ENCODE assay signal across 17 cellular contexts in genomic region chr16:29908719-29909220, GRCh38. TPM values are rescaled to one million over a fixed set of nuclear protein-coding genes. Genes with fewer than 3 reads are reported as not detected.
DNase-seq lines count a peak whose midpoint lies in the region; ATAC-seq, FAIRE-seq and TF ChIP-seq lines count a peak whose summit lies in the region.
"Had no signal": no experiment of that assay in that cellular context is flagged by ENCODE, and none has a peak within 500 bp of the region (broad histone marks: within the 10 kb centered on the region; RNA-seq: fewer than 3 reads in every experiment).

No MANE protein-coding gene starts in this region.

- ATAC-seq in K562 (no peak), HG02870 (IDR thresholded peaks at IDR 0.05; ENCODE audit: unreplicated experiment) (no peak)
- ATAC-seq: SK-N-SH treated with all-trans-retinoic acid at 6 μM for 48 hours, T-cell had no signal

- H4K20me1 ChIP-seq in K562 (replicated peaks; ENCODE audit: control insufficient read depth, insufficient read depth, low read length) = no peaks in the 10 kb centered on the region

- H3K9ac ChIP-seq in K562 (ENCODE audit: insufficient read depth in 1 of 2, low read depth in 2 of 2, low read length in 2 of 2) = no peak overlapping the region
- H3K9ac ChIP-seq: KMS-11 had no signal

- peaks cover 12% of the 10 kb centered on the region for H3K4me1 Mint-ChIP-seq in Calu3 (ENCODE audit: low read depth, unreplicated experiment)

- in situ Hi-C loops in K562 (cut with MboI) = no loop called here

- peaks cover 86% of the 10 kb centered on the region for H3K36me3 Mint-ChIP-seq in Calu3 (ENCODE audit: insufficient read depth, unreplicated experiment)

- no peak overlapping the region for H3K27ac Mint-ChIP-seq in Calu3 (ENCODE audit: unreplicated experiment)
- H3K27ac Mint-ChIP-seq: T-cell had no signal

- no peak for TF ChIP-seq CTCF in Calu3 (IDR thresholded peaks at IDR 0.05; ENCODE audit: unreplicated experiment)
- TF ChIP-seq CTCF in K562 (IDR thresholded peaks at IDR 0.05 in 2 of 3, conservative IDR thresholded peaks at IDR 0.05 in 1 of 3; ENCODE audit: insufficient read depth in 2 of 3, low read depth in 1 of 3, low read length in 3 of 3) = no peak

- intact Hi-C loops in Calu3 (cut with micrococcal nuclease; ENCODE audit: unreplicated experiment) (loop anchor here (10.0 kb wide), 1 partner anchor 84 kb away; the partner anchor contains the start of gene MVP), K562 (cut with micrococcal nuclease) (no loop called here)

- 24% methylated on average over 2 of the region's 2 CpGs for WGBS in K562 (ENCODE audit: insufficient coverage, low coverage, missing lambda C conversion rate)

- no peaks in the 10 kb centered on the region for H3K9me1 ChIP-seq in K562 (ENCODE audit: control insufficient read depth, insufficient read depth, low read length)

- BruUV-seq in Calu3 (replicated peaks; lab: Mats Ljungman, UMichigan) (TSS peak; percentile 9), K562 (replicated peaks; lab: Mats Ljungman, UMichigan) (no TSS peak)

- H3K36me3 ChIP-seq in K562 (ENCODE audit: control insufficient read depth, insufficient read depth, low read length) = no peaks in the 10 kb centered on the region

- H3K9me3 ChIP-seq in K562 (replicated peaks; ENCODE audit: control insufficient read depth, insufficient read depth, low read depth, low read length) = no peaks in the 10 kb centered on the region

- no peaks in the 10 kb centered on the region for H3K9me3 Mint-ChIP-seq in Calu3 (ENCODE audit: low read depth, unreplicated experiment)
- H3K9me3 Mint-ChIP-seq: HFFc6, T-cell had no signal

- no peak for TF ChIP-seq RAD21 in K562 (CRISPR knock-in tag; conservative IDR thresholded peaks at IDR 0.05 in 1 of 2, IDR thresholded peaks at IDR 0.05 in 1 of 2)

- H3K27ac ChIP-seq in K562 (ENCODE audit: extremely low read depth, low read depth, low read length) = no peak overlapping the region
- H3K27ac ChIP-seq: C4-2B, KMS-11 had no signal

- H3K4me3 Mint-ChIP-seq in Calu3 (ENCODE audit: low read depth, unreplicated experiment) = no peak overlapping the region
- H3K4me3 Mint-ChIP-seq: HFFc6, T-cell had no signal

- H3K27me3 ChIP-seq in K562 (ENCODE audit: control insufficient read depth in 2 of 2, insufficient read depth in 2 of 2, low read length in 2 of 2) = 0 out of 5 replicates have a peak, but pooled peaks cover 0 to under 1% of the 10 kb centered on the region in 2 experiments

- H3K79me2 ChIP-seq in K562 (ENCODE audit: control insufficient read depth, insufficient read depth, low read length) = no peaks in the 10 kb centered on the region

- DNase-seq in Calu3 (no peak), K562 (ENCODE audit: extremely low read depth in 1 of 4, low spot score in 3 of 4) (no peak), T-helper 9 cell (no peak)
- DNase-seq: ACHN, DND-41, HFFc6, NCI-H1417, NCI-H187, NCI-H2107, NCI-H2227 treated with DMSO at 0.1 percent for 48 hours, NCI-H524, RPMI8226, T-cell had no signal

- CTCF ChIA-PET in Calu3 (lab: Charles Lee) (interaction anchor here (0.7 kb wide), 1 partner anchor 12 kb away, joined by 3 read pairs; no protein-coding TSS in a partner anchor), K562 (lab: Yijun Ruan, JAX; ENCODE audit: low intra/inter-chr PET ratio) (no interaction called here)

- no peak overlapping the region for H3K4me3 ChIP-seq in K562

- H3K4me2 ChIP-seq in K562 (ENCODE audit: insufficient read depth, low read length) = no peak overlapping the region
- H3K4me2 ChIP-seq: KMS-11 had no signal

- H3K27me3 Mint-ChIP-seq in Calu3 (ENCODE audit: unreplicated experiment) = no peaks in the 10 kb centered on the region
- H3K27me3 Mint-ChIP-seq: T-cell had no signal

- no peak for TF ChIP-seq POLR2A in K562 (conservative IDR thresholded peaks at IDR 0.05)

- POLR2A ChIA-PET in K562 (lab: Yijun Ruan, JAX) = interaction anchor here (0.6 to 0.8 kb wide), 3 partner anchors 114 to 998 kb away, joined by 3 to 4 read pairs (median 3); partner anchors contain the start of gene C16orf92

- peaks cover 0 to 19% of the 10 kb centered on the region in 2 experiments; a peak in 2 of 5 replicates for H3K4me1 ChIP-seq in K562 (replicated peaks in 1 of 2; ENCODE audit: control insufficient read depth in 2 of 2, insufficient read depth in 2 of 2, low read length in 2 of 2)

- TF ChIP-seq EP300 in K562 (IDR thresholded peaks at IDR 0.05; ENCODE audit: low read length) = no peak

- no peak overlapping the region for H2AFZ ChIP-seq in K562 (ENCODE audit: low read depth, low read length)

- FAIRE-seq in K562 (lab: Jason Lieb, UNC) = no peak

RNA-seq across cellular contexts. Expression of gene ASPHD1, which starts 8.5 kb away (rescaled TPM):
- total RNA-seq in Calu3 (2022) (54.1 and 64.1 TPM in 2 replicates), K562 (2014; rRNA removed) (not detected in 2 replicates), K562 (2014; rRNA removed; fragmentation: Illumina TruSeq; extraction: Trizol) (not detected in 2 replicates), K562 (2015; rRNA removed; fragmentation: Illumina TruSeq; extraction: Trizol) (not detected in 2 replicates), K562 (2021) (0.18 and 0.22 TPM in 2 replicates)
- total RNA-seq in K562 (2011; cell fraction: chromatin; rRNA removed; ENCODE audit: low replicate concordance) = not detected in 2 replicates
- 0.33 TPM in 1 of 2 replicates, not detected in the other for total RNA-seq in K562 (2011; cell fraction: nucleolus; rRNA removed)
- 0.29 TPM in 1 of 2 replicates, not detected in the other for total RNA-seq in K562 (2011; cell fraction: nucleoplasm; rRNA removed)
- polyA plus RNA-seq in K562 (2011; rRNA removed) (0.07 and 0.25 TPM in 2 replicates), K562 (2014; fragmentation: Illumina TruSeq; extraction: Trizol) (0.29 TPM in 1 of 2 replicates, not detected in the other), K562 (2014; fragmentation: Nextera tagmentation; extraction: Ambion mirVana) (under 1 TPM in 1 of 2 experiments, not detected in 1; 0.03 TPM), K562 (2014; rRNA removed) (0.32 and 0.70 TPM in 2 replicates)
- polyA plus RNA-seq in K562 (2011; cell fraction: cytosol; rRNA removed) = 0.92 TPM in 1 of 2 replicates, not detected in the other
- polyA plus RNA-seq in K562 (2011; cell fraction: nucleus; rRNA removed) = 0.15 and 0.64 TPM in 2 replicates
- 0.21 and 0.29 TPM in 2 replicates for polyA plus RNA-seq in K562 (2012)
- not detected in 2 replicates for polyA minus RNA-seq in K562 (2011; rRNA and poly(A)+ RNA removed)
- not detected in 2 replicates for polyA minus RNA-seq in K562 (2011; cell fraction: cytosol; rRNA and poly(A)+ RNA removed)
- not detected in 2 replicates for polyA minus RNA-seq in K562 (2011; cell fraction: nucleus; rRNA and poly(A)+ RNA removed)
- total RNA-seq: T-cell had no signal

RNA-seq across cellular contexts. Expression of gene SEZ6L2, which starts 9.4 kb away (rescaled TPM):
- total RNA-seq in Calu3 (2022) = 68.9 and 92.1 TPM in 2 replicates
- total RNA-seq in K562 (2011; cell fraction: chromatin; rRNA removed; ENCODE audit: low replicate concordance) = 0.65 TPM in 1 of 2 replicates, not detected in the other
- total RNA-seq in K562 (2011; cell fraction: nucleolus; rRNA removed) = 0.92 and 1.3 TPM in 2 replicates
- total RNA-seq in K562 (2011; cell fraction: nucleoplasm; rRNA removed) = 0.44 and 0.61 TPM in 2 replicates
- total RNA-seq in K562 (2014; rRNA removed) = 1.3 and 1.6 TPM in 2 replicates
- 0.29 and 0.40 TPM in 2 replicates for total RNA-seq in K562 (2014; rRNA removed; fragmentation: Illumina TruSeq; extraction: Trizol)
- total RNA-seq in K562 (2015; rRNA removed; fragmentation: Illumina TruSeq; extraction: Trizol) = 0.72 TPM in 2 replicates
- total RNA-seq in K562 (2021) = 2.1 TPM in 2 replicates
- polyA plus RNA-seq in K562 (2011; rRNA removed) = 0.36 and 1.6 TPM in 2 replicates
- 0.66 and 1.7 TPM in 2 replicates for polyA plus RNA-seq in K562 (2011; cell fraction: cytosol; rRNA removed)
- polyA plus RNA-seq in K562 (2011; cell fraction: nucleus; rRNA removed) = 0.94 and 1.0 TPM in 2 replicates
- polyA plus RNA-seq in K562 (2012) = 1.2 TPM in 2 replicates
- 1.2 and 1.7 TPM in 2 replicates for polyA plus RNA-seq in K562 (2014; fragmentation: Illumina TruSeq; extraction: Trizol)
- polyA plus RNA-seq in K562 (2014; fragmentation: Nextera tagmentation; extraction: Ambion mirVana) = under 1 TPM; 0.10 to 0.22 TPM
- polyA plus RNA-seq in K562 (2014; rRNA removed) = 1.3 TPM in 2 replicates
- polyA minus RNA-seq in K562 (2011; rRNA and poly(A)+ RNA removed) = 0.14 and 0.18 TPM in 2 replicates
- polyA minus RNA-seq in K562 (2011; cell fraction: cytosol; rRNA and poly(A)+ RNA removed) = 0.86 and 1.4 TPM in 2 replicates
- 0.13 and 0.89 TPM in 2 replicates for polyA minus RNA-seq in K562 (2011; cell fraction: nucleus; rRNA and poly(A)+ RNA removed)

RNA-seq across cellular contexts. Expression of gene KCTD13, which starts 17.3 kb away (rescaled TPM):
- total RNA-seq in Calu3 (2022) (52.8 and 55.8 TPM in 2 replicates), K562 (2014; rRNA removed) (9.8 and 10.6 TPM in 2 replicates), K562 (2014; rRNA removed; fragmentation: Illumina TruSeq; extraction: Trizol) (5.2 and 6.7 TPM in 2 replicates), K562 (2015; rRNA removed; fragmentation: Illumina TruSeq; extraction: Trizol) (7.1 and 8.4 TPM in 2 replicates), K562 (2021) (18.5 and 20.6 TPM in 2 replicates)
- total RNA-seq in K562 (2011; cell fraction: chromatin; rRNA removed; ENCODE audit: low replicate concordance) = 51.1 and 67.7 TPM in 2 replicates
- total RNA-seq in K562 (2011; cell fraction: nucleolus; rRNA removed) = 41.6 and 49.4 TPM in 2 replicates
- 75.0 and 143 TPM in 2 replicates for total RNA-seq in K562 (2011; cell fraction: nucleoplasm; rRNA removed)
- polyA plus RNA-seq in K562 (2011; rRNA removed) (14.5 and 23.3 TPM in 2 replicates), K562 (2014; fragmentation: Illumina TruSeq; extraction: Trizol) (9.5 and 11.0 TPM in 2 replicates), K562 (2014; fragmentation: Nextera tagmentation; extraction: Ambion mirVana) (1 to 10 TPM; 1.0 to 2.3 TPM), K562 (2014; rRNA removed) (17.3 and 21.3 TPM in 2 replicates)
- polyA plus RNA-seq in K562 (2011; cell fraction: cytosol; rRNA removed) = 24.5 and 24.9 TPM in 2 replicates
- 37.2 and 58.4 TPM in 2 replicates for polyA plus RNA-seq in K562 (2011; cell fraction: nucleus; rRNA removed)
- 10.3 and 22.7 TPM in 2 replicates for polyA plus RNA-seq in K562 (2012)
- polyA minus RNA-seq in K562 (2011; rRNA and poly(A)+ RNA removed) = 10.6 and 14.2 TPM in 2 replicates
- polyA minus RNA-seq in K562 (2011; cell fraction: cytosol; rRNA and poly(A)+ RNA removed) = 6.0 and 9.3 TPM in 2 replicates
- polyA minus RNA-seq in K562 (2011; cell fraction: nucleus; rRNA and poly(A)+ RNA removed) = 17.1 and 20.7 TPM in 2 replicates

RNA-seq across cellular contexts. Expression of gene CDIPT, which starts 45.7 kb away (rescaled TPM):
- 62.7 and 64.1 TPM in 2 replicates for total RNA-seq in Calu3 (2022)
- total RNA-seq in K562 (2011; cell fraction: chromatin; rRNA removed; ENCODE audit: low replicate concordance) = 14.9 and 44.1 TPM in 2 replicates
- 55.1 and 61.0 TPM in 2 replicates for total RNA-seq in K562 (2011; cell fraction: nucleolus; rRNA removed)
- 40.9 and 42.1 TPM in 2 replicates for total RNA-seq in K562 (2011; cell fraction: nucleoplasm; rRNA removed)
- 32.5 and 42.4 TPM in 2 replicates for total RNA-seq in K562 (2014; rRNA removed)
- 6.3 and 8.4 TPM in 2 replicates for total RNA-seq in K562 (2014; rRNA removed; fragmentation: Illumina TruSeq; extraction: Trizol)
- total RNA-seq in K562 (2015; rRNA removed; fragmentation: Illumina TruSeq; extraction: Trizol) = 17.1 and 17.6 TPM in 2 replicates
- 34.3 and 36.7 TPM in 2 replicates for total RNA-seq in K562 (2021)
- 23.0 and 31.9 TPM in 2 replicates for polyA plus RNA-seq in K562 (2011; rRNA removed)
- polyA plus RNA-seq in K562 (2011; cell fraction: cytosol; rRNA removed) = 49.9 and 76.4 TPM in 2 replicates
- polyA plus RNA-seq in K562 (2011; cell fraction: nucleus; rRNA removed) = 39.2 and 47.5 TPM in 2 replicates
- polyA plus RNA-seq in K562 (2012) = 35.6 and 54.1 TPM in 2 replicates
- 24.4 and 38.2 TPM in 2 replicates for polyA plus RNA-seq in K562 (2014; fragmentation: Illumina TruSeq; extraction: Trizol)
- 1 to 10 TPM; 1.3 to 2.1 TPM for polyA plus RNA-seq in K562 (2014; fragmentation: Nextera tagmentation; extraction: Ambion mirVana)
- polyA plus RNA-seq in K562 (2014; rRNA removed) = 37.0 and 37.9 TPM in 2 replicates
- polyA minus RNA-seq in K562 (2011; rRNA and poly(A)+ RNA removed) = 13.3 and 16.1 TPM in 2 replicates
- polyA minus RNA-seq in K562 (2011; cell fraction: cytosol; rRNA and poly(A)+ RNA removed) = 29.5 and 30.0 TPM in 2 replicates
- 12.5 and 12.9 TPM in 2 replicates for polyA minus RNA-seq in K562 (2011; cell fraction: nucleus; rRNA and poly(A)+ RNA removed)

RNA-seq across cellular contexts. Expression of gene TMEM219, which starts 53.1 kb away (rescaled TPM):
- total RNA-seq in Calu3 (2022) (91.1 and 92.1 TPM in 2 replicates), K562 (2014; rRNA removed) (56.4 and 60.5 TPM in 2 replicates), K562 (2014; rRNA removed; fragmentation: Illumina TruSeq; extraction: Trizol) (34.1 and 35.3 TPM in 2 replicates), K562 (2015; rRNA removed; fragmentation: Illumina TruSeq; extraction: Trizol) (46.4 and 46.8 TPM in 2 replicates), K562 (2021) (57.7 and 64.6 TPM in 2 replicates)
- total RNA-seq in K562 (2011; cell fraction: chromatin; rRNA removed; ENCODE audit: low replicate concordance) = 34.9 and 76.7 TPM in 2 replicates
- total RNA-seq in K562 (2011; cell fraction: nucleolus; rRNA removed) = 63.2 and 73.7 TPM in 2 replicates
- 62.0 and 68.4 TPM in 2 replicates for total RNA-seq in K562 (2011; cell fraction: nucleoplasm; rRNA removed)
- polyA plus RNA-seq in K562 (2011; rRNA removed) (55.5 and 85.5 TPM in 2 replicates), K562 (2014; fragmentation: Illumina TruSeq; extraction: Trizol) (41.5 and 48.3 TPM in 2 replicates), K562 (2014; fragmentation: Nextera tagmentation; extraction: Ambion mirVana) (10 to 100 TPM; 49.4 to 57.1 TPM), K562 (2014; rRNA removed) (62.8 and 74.4 TPM in 2 replicates)
- polyA plus RNA-seq in K562 (2011; cell fraction: cytosol; rRNA removed) = 120 and 121 TPM in 2 replicates
- 192 and 207 TPM in 2 replicates for polyA plus RNA-seq in K562 (2011; cell fraction: nucleus; rRNA removed)
- polyA plus RNA-seq in K562 (2012) = 68.1 and 168 TPM in 2 replicates
- polyA minus RNA-seq in K562 (2011; rRNA and poly(A)+ RNA removed) = 23.5 and 23.6 TPM in 2 replicates
- polyA minus RNA-seq in K562 (2011; cell fraction: cytosol; rRNA and poly(A)+ RNA removed) = 28.1 and 37.4 TPM in 2 replicates
- 24.4 and 32.1 TPM in 2 replicates for polyA minus RNA-seq in K562 (2011; cell fraction: nucleus; rRNA and poly(A)+ RNA removed)

Comparison
In these comparisons a context has a peak if more than half of its experiments do, and no peak if none do; other contexts are left out.
1. RNA of gene ASPHD1, which starts 8.5 kb away (total RNA-seq): 54.1 to 64.1 TPM in Calu3; 0.18 to 0.33 TPM in K562; every median in the first group is over 10 times any median in the second.
2. RNA of gene SEZ6L2, which starts 9.4 kb away (total RNA-seq): 68.9 to 92.1 TPM in Calu3; 0.29 to 2.1 TPM in K562; every median in the first group is over 10 times any median in the second.